ENCODE assay signal across 10 cellular contexts in genomic region chr7:48298779-48299178, GRCh38.
DNase-seq lines count a peak whose midpoint lies in the region; ATAC-seq, FAIRE-seq and TF ChIP-seq lines count a peak whose summit lies in the region.
"Had no signal": no experiment of that assay in that cellular context is flagged by ENCODE, and none has a peak within 500 bp of the region (broad histone marks: within the 10 kb centered on the region; RNA-seq: fewer than 3 reads in every experiment).

No MANE protein-coding gene starts in this region.

- TF ChIP-seq CTCF in natural killer cell (IDR thresholded peaks at IDR 0.05), result no peak

- peaks cover 0 to 5% of the 10 kb centered on the region in 2 donors for H3K27me3 Mint-ChIP-seq in natural killer cell treated with Interleukin-12 subunit alpha and Interleukin-12 subunit beta and Interleukin-15 and Interleukin-18, amount 100 ng/mL, for 72 hours
- H3K27me3 Mint-ChIP-seq in natural killer cell (ENCODE audit: low read depth in 2 of 2), result no peaks in the 10 kb centered on the region
- H3K27me3 Mint-ChIP-seq in activated T-helper 17 cell treated with anti-CD3 and anti-CD28 coated beads, Interleukin-2, amount 50 U/mL, for 72 hours, result peaks cover 6% of the 10 kb centered on the region

- no peak overlapping the region for H3K4me3 Mint-ChIP-seq in natural killer cell treated with Interleukin-12 subunit alpha and Interleukin-12 subunit beta and Interleukin-15 and Interleukin-18, amount 100 ng/mL, for 72 hours
- no peak overlapping the region for H3K4me3 Mint-ChIP-seq in natural killer cell
- H3K4me3 Mint-ChIP-seq in activated T-helper 17 cell treated with anti-CD3 and anti-CD28 coated beads, Interleukin-2, amount 50 U/mL, for 72 hours, result no peak overlapping the region
- H3K4me3 Mint-ChIP-seq: stimulated activated naive B cell treated with anti-CD40 and anti-IgM and Interleukin-4, amounts not matched to agents 10 μg/mL and 1 μg/mL and 100 μg/mL, for 72 hours had no signal

- H3K36me3 Mint-ChIP-seq in natural killer cell treated with Interleukin-12 subunit alpha and Interleukin-12 subunit beta and Interleukin-15 and Interleukin-18, amount 100 ng/mL, for 72 hours, result no peaks in the 10 kb centered on the region
- H3K36me3 Mint-ChIP-seq in natural killer cell, result no peaks in the 10 kb centered on the region
- no peaks in the 10 kb centered on the region for H3K36me3 Mint-ChIP-seq in activated T-helper 17 cell treated with anti-CD3 and anti-CD28 coated beads, Interleukin-2, amount 50 U/mL, for 72 hours (ENCODE audit: low read depth)
- H3K36me3 Mint-ChIP-seq: stimulated activated naive B cell treated with anti-CD40 and anti-IgM and Interleukin-4, amounts not matched to agents 10 μg/mL and 1 μg/mL and 100 μg/mL, for 72 hours had no signal

- no peak for FAIRE-seq in urothelium cell line (lab: Jason Lieb, UNC)

- no peak for DNase-seq in natural killer cell treated with Interleukin-12 subunit alpha and Interleukin-12 subunit beta and Interleukin-15 and Interleukin-18, amount 100 ng/mL, for 72 hours (ENCODE audit: low spot score)
- DNase-seq in natural killer cell (no peak), urothelium cell line (ENCODE audit: low spot score) (peak; percentile 66), COR-L47 (lab: John Stamatoyannopoulos, UW) (no peak), DMS79 (lab: John Stamatoyannopoulos, UW) (no peak), LoVo (ENCODE audit: low spot score) (no peak)
- DNase-seq: DMS79 treated with DMSO at 0.1 percent for 48 hours; stimulated activated naive B cell treated with anti-CD40 and anti-IgM and Interleukin-4, amounts not matched to agents 10 μg/mL and 1 μg/mL and 100 μg/mL, for 72 hours had no signal

- peak overlapping the region in 1 of 2 donors; percentile 5 for H3K27ac Mint-ChIP-seq in natural killer cell treated with Interleukin-12 subunit alpha and Interleukin-12 subunit beta and Interleukin-15 and Interleukin-18, amount 100 ng/mL, for 72 hours
- no peak overlapping the region for H3K27ac Mint-ChIP-seq in natural killer cell
- no peak overlapping the region for H3K27ac Mint-ChIP-seq in activated T-helper 17 cell treated with anti-CD3 and anti-CD28 coated beads, Interleukin-2, amount 50 U/mL, for 72 hours
- H3K27ac Mint-ChIP-seq: stimulated activated naive B cell treated with anti-CD40 and anti-IgM and Interleukin-4, amounts not matched to agents 10 μg/mL and 1 μg/mL and 100 μg/mL, for 72 hours had no signal

- intact Hi-C loops in natural killer cell (cut with micrococcal nuclease), result no loop called here

- H3K9me3 Mint-ChIP-seq in natural killer cell treated with Interleukin-12 subunit alpha and Interleukin-12 subunit beta and Interleukin-15 and Interleukin-18, amount 100 ng/mL, for 72 hours, result no peaks in the 10 kb centered on the region
- H3K9me3 Mint-ChIP-seq in natural killer cell, result no peaks in the 10 kb centered on the region
- H3K9me3 Mint-ChIP-seq in activated T-helper 17 cell treated with anti-CD3 and anti-CD28 coated beads, Interleukin-2, amount 50 U/mL, for 72 hours, result no peaks in the 10 kb centered on the region

- ATAC-seq in natural killer cell treated with Interleukin-12 subunit alpha and Interleukin-12 subunit beta and Interleukin-15 and Interleukin-18, amount 100 ng/mL, for 72 hours, result peak; percentile 85 to 91
- ATAC-seq in natural killer cell (no peak), HG03103 (IDR thresholded peaks at IDR 0.05; ENCODE audit: low read depth, unreplicated experiment) (peak; percentile 64)
- ATAC-seq in activated T-helper 17 cell treated with anti-CD3 and anti-CD28 coated beads, Interleukin-2, amount 50 U/mL, for 72 hours (replicated peaks), result peak; percentile 96

- H3K4me1 Mint-ChIP-seq in natural killer cell treated with Interleukin-12 subunit alpha and Interleukin-12 subunit beta and Interleukin-15 and Interleukin-18, amount 100 ng/mL, for 72 hours (ENCODE audit: low read depth in 2 of 2), result peaks cover 0 to 3% of the 10 kb centered on the region in 2 donors
- no peaks in the 10 kb centered on the region for H3K4me1 Mint-ChIP-seq in natural killer cell
- H3K4me1 Mint-ChIP-seq in activated T-helper 17 cell treated with anti-CD3 and anti-CD28 coated beads, Interleukin-2, amount 50 U/mL, for 72 hours, result no peaks in the 10 kb centered on the region
- H3K4me1 Mint-ChIP-seq: stimulated activated naive B cell treated with anti-CD40 and anti-IgM and Interleukin-4, amounts not matched to agents 10 μg/mL and 1 μg/mL and 100 μg/mL, for 72 hours had no signal

Comparison
In these comparisons a context has a peak if more than half of its experiments do, and no peak if none do; other contexts are left out.
1. ATAC-seq: peak in natural killer cell treated with Interleukin-12 subunit alpha and Interleukin-12 subunit beta and Interleukin-15 and Interleukin-18, amount 100 ng/mL, for 72 hours (2 of 2), HG03103 (single experiment) and activated T-helper 17 cell treated with anti-CD3 and anti-CD28 coated beads, Interleukin-2, amount 50 U/mL, for 72 hours (single experiment); none in natural killer cell (0 of 3).